Comparison of ENCODE assay signal across 1 cellular context in the genomic region with DNA sequence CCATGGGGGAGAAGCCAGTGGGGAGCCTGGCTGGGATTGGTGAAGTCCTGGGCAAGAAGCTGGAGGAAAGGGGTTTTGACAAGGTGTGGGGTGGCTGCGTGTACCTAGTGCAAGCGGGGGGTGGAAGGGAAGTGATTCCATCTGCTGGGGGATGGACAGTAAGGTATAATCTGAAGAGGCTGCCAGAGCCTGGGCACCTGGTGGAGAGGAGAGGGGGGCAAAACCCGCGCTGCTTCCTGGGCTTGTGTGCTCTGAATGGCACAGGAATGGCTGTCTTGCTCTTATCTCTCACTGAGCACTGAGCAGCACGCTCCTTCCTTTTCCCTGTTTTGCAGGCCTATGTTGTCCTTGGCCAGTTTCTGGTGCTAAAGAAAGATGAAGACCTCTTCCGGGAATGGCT.
TF ChIP-seq lines count a peak whose summit lies in the region.

No MANE protein-coding gene starts in this region.

TF ChIP-seq in K562, 482 proteins besides CTCF, POLR2A, EP300 and RAD21:
- TF ChIP-seq, protein P1, sequence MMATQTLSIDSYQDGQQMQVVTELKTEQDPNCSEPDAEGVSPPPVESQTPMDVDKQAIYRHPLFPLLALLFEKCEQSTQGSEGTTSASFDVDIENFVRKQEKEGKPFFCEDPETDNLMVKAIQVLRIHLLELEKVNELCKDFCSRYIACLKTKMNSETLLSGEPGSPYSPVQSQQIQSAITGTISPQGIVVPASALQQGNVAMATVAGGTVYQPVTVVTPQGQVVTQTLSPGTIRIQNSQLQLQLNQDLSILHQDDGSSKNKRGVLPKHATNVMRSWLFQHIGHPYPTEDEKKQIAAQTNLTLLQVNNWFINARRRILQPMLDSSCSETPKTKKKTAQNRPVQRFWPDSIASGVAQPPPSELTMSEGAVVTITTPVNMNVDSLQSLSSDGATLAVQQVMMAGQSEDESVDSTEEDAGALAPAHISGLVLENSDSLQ (IDR thresholded peaks at IDR 0.05), result no peak
- no peak for TF ChIP-seq MBD2 (IDR thresholded peaks at IDR 0.05; ENCODE audit: borderline replicate concordance, low read depth)
- TF ChIP-seq ZC3H4 (CRISPR knock-in tag; IDR thresholded peaks at IDR 0.05; ENCODE audit: borderline replicate concordance), result no peak
- TF ChIP-seq, protein P2, sequence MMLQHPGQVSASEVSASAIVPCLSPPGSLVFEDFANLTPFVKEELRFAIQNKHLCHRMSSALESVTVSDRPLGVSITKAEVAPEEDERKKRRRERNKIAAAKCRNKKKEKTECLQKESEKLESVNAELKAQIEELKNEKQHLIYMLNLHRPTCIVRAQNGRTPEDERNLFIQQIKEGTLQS (IDR thresholded peaks at IDR 0.05), result no peak
- TF ChIP-seq, protein P2 (CRISPR knock-in tag; conservative IDR thresholded peaks at IDR 0.05), result no peak
- no peak for TF ChIP-seq JUN (IDR thresholded peaks at IDR 0.05; ENCODE audit: borderline replicate concordance, low read depth, low read length)
- TF ChIP-seq JUN (CRISPR knock-in tag; IDR thresholded peaks at IDR 0.05; ENCODE audit: borderline replicate concordance), result no peak
- TF ChIP-seq KLF16 (IDR thresholded peaks at IDR 0.05), result no peak
- no peak for TF ChIP-seq SRSF9 (IDR thresholded peaks at IDR 0.05; ENCODE audit: borderline replicate concordance, low read depth, low read length)
- no peak for TF ChIP-seq RFX5 (IDR thresholded peaks at IDR 0.05; ENCODE audit: low read depth, low read length)
- TF ChIP-seq PRMT5 (CRISPR knock-in tag; IDR thresholded peaks at IDR 0.05), result no peak
- no peak for TF ChIP-seq RBM25 (IDR thresholded peaks at IDR 0.05; ENCODE audit: low read depth, low read length, severe bottlenecking)
